In the genomic region with DNA sequence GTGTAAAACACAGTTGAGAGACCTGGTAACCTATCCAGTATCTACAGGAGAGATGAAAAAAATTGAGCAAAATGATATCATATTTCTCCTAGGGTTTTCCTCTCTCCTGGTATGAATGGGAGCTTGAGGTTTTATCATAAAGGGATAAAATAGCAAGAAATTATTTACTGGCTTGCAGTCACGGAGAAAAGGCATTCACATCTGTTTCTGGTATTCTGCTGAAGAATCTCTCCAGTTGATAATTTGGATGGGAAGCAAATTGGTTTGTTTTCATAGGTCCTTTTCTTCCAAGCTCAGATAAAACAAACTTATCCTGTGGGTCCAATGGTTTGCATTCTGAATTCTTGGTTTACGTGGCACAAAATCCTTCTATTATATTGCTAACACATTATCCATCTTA, we compare ENCODE assay signal across 21 cellular contexts.
"Had no signal": no experiment of that assay in that cellular context is flagged by ENCODE, and none has a peak within 500 bp of the region (broad histone marks: within the 10 kb centered on the region; RNA-seq: fewer than 3 reads in every experiment).

No MANE protein-coding gene starts in this region.

- H3K4me3 ChIP-seq: MG63, SJCRH30 had no signal

- H3K27ac ChIP-seq: SJCRH30 had no signal

- H3K36me3 ChIP-seq: MG63, SJCRH30 had no signal

- H3K27me3 ChIP-seq: MG63, SJCRH30 had no signal

- ATAC-seq: HepG2, SK-N-SH treated with all-trans-retinoic acid at 6 μM for 48 hours had no signal

- H3K9me3 ChIP-seq: MG63, SJCRH30 had no signal

- DNase-seq: IMR-90, Karpas-422, KG1, MG63, NCI-H1092, NCI-H1105 treated with DMSO at 0.1 percent for 48 hours, NCI-H1417 treated with DMSO at 0.1 percent for 48 hours, NCI-H146, NCI-H1694 treated with DMSO at 0.1 percent for 48 hours, NCI-H1930, NCI-H2081, NCI-H2107, NCI-H2227 treated with DMSO at 0.1 percent for 48 hours, NCI-H524, NCI-H526 treated with DMSO at 0.1 percent for 48 hours, NCI-H748 treated with DMSO at 0.1 percent for 48 hours, RPMI8226, SHP77 treated with DMSO at 0.1 percent for 48 hours had no signal
